In the genomic region with DNA sequence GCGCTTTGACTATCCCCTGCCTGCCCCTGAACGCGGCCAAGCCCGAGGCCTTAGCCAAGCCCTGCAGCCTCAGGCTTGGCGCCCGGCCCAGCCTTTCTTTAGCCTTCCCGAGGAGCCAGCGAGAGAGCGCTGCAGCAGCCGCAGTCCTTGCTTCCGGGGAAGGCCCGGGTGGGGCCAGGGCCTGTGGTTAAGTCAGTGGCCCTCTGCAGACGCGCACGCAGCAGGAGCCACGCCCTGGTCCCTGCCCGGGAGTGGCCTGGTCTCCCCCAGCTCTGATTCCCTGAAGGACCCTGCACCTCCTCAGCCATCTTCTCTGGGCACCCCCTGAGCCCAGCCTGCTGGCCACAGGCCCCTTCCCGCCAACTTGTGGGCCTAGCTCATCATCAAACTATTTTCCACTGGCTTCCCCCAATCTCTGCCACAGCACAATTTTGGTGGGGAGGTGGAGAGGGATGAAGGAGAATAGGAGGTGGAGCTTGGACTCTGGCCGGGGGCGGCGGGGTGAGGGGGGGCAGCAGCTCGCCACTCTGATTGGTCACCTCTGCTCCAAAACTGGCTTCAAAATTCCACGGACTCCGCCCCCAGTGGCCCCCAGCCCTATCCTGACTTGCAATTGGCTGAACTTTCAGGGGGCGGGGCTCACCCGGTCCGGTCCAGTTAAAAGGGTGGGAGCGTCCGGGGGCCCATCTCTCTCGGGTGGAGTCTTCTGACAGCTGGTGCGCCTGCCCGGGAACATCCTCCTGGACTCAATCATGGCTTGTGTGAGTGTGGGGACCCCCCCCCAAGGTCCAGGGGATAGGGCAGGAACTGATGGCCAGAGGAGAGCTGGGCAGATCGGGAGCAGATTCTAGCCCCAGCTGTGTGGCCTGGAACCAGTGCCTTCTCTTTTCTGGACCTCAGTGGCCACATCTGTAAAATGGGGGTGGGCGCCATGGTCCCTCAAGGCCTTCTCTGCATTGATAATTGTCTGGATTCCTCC, we compare ENCODE assay signal across 8 cellular contexts. TPM values are rescaled to one million over a fixed set of nuclear protein-coding genes. Genes with fewer than 3 reads are reported as not detected.
DNase-seq lines count a peak whose midpoint lies in the region; ATAC-seq and TF ChIP-seq lines count a peak whose summit lies in the region.

TSS of gene LGALS1 (plus strand) at position 686 of the 979 bp plus-strand sequence. CDS start at position 753, 67 bp downstream.

- peaks cover 36% of the 10 kb centered on the region for H3K4me1 ChIP-seq in OCI-LY1 (ENCODE audit: insufficient read depth, low read length, severe bottlenecking)
- peaks cover 34 to 80% (median 73%) of the 10 kb centered on the region in 4 donors for H3K4me1 ChIP-seq in esophagus muscularis mucosa
- peaks cover 37% of the 10 kb centered on the region for H3K4me1 ChIP-seq in mucosa of stomach (ENCODE audit: control insufficient read depth, insufficient read depth, low read length)

- H3F3A ChIP-seq in OCI-LY1 (ENCODE audit: insufficient read depth, low read length) = no peaks in the 10 kb centered on the region

- no peaks in the 10 kb centered on the region for H4K20me1 ChIP-seq in OCI-LY1 (ENCODE audit: insufficient read depth, low read length)

- no peak within 1 kb of the TSS for H2AFZ ChIP-seq in OCI-LY1 (ENCODE audit: low read length)

- DNase-seq in 8988T (peak; percentile 52), GM13976 (ENCODE audit: low spot score) (peak; percentile 90), esophagus muscularis mucosa (ENCODE audit: extremely low spot score) (peak; percentile 99), stromal cell of bone marrow (ENCODE audit: low read depth) (peak; percentile 96)
- peak; percentile 78 to 80 for DNase-seq in activated T-cell treated with anti-CD3 and anti-CD28 coated beads, Interleukin-2, amount 50 U/mL, for 72 hours

- intact Hi-C loops in esophagus muscularis mucosa (cut with DNase I) = no loop called here

- no peaks in the 10 kb centered on the region for H3K36me3 Mint-ChIP-seq in activated T-cell treated with anti-CD3 and anti-CD28 coated beads, Interleukin-2, amount 50 U/mL, for 72 hours (ENCODE audit: insufficient read depth in 2 of 2)

- H3K4me2 ChIP-seq in OCI-LY1 (ENCODE audit: low read length) = peak within 1 kb of the TSS; percentile 92

- no peaks in the 10 kb centered on the region for H3K79me2 ChIP-seq in OCI-LY1 (ENCODE audit: insufficient read depth, low read length)

- H3K27me3 Mint-ChIP-seq in activated T-cell treated with anti-CD3 and anti-CD28 coated beads, Interleukin-2, amount 50 U/mL, for 72 hours (ENCODE audit: low read depth) = no peaks in the 10 kb centered on the region

- ATAC-seq in HG03159 (IDR thresholded peaks at IDR 0.05; ENCODE audit: unreplicated experiment) = peak; percentile 38
- ATAC-seq in activated T-cell treated with anti-CD3 and anti-CD28 coated beads, Interleukin-2, amount 50 U/mL, for 72 hours (replicated peaks in 1 of 2) = peak; percentile 54 to 65

- H3K27me3 ChIP-seq in OCI-LY1 (ENCODE audit: insufficient read depth, low read length) = no peaks in the 10 kb centered on the region
- H3K27me3 ChIP-seq in esophagus muscularis mucosa = no peaks in the 10 kb centered on the region
- H3K27me3 ChIP-seq in mucosa of stomach (ENCODE audit: control insufficient read depth, insufficient read depth, low read length) = no peaks in the 10 kb centered on the region

- peak; percentile 51 for TF ChIP-seq POLR2A in esophagus muscularis mucosa (IDR thresholded peaks at IDR 0.05; ENCODE audit: low read depth)

- peak within 1 kb of the TSS; percentile 85 for H3K27ac Mint-ChIP-seq in activated T-cell treated with anti-CD3 and anti-CD28 coated beads, Interleukin-2, amount 50 U/mL, for 72 hours

- H3K27ac ChIP-seq in OCI-LY1 (ENCODE audit: low read depth, low read length, poor library complexity, severe bottlenecking) (peak within 1 kb of the TSS; percentile 92), esophagus muscularis mucosa (replicated peaks in 1 of 4) (peak within 1 kb of the TSS; percentile 91 to 98 (median 94))

- H3K4me1 Mint-ChIP-seq in activated T-cell treated with anti-CD3 and anti-CD28 coated beads, Interleukin-2, amount 50 U/mL, for 72 hours (ENCODE audit: low read depth) = peaks cover 58% of the 10 kb centered on the region

- 0% methylated on average over 24 of the region's 34 CpGs for WGBS in esophagus muscularis mucosa

- in situ Hi-C loops in GM13976 (cut with MboI; ENCODE audit: low sequenced_read_pairs, unreplicated experiment) = no loop called here

- TF ChIP-seq EP300 in esophagus muscularis mucosa (IDR thresholded peaks at IDR 0.05) = no peak

- no peak for TF ChIP-seq CTCF in GM13976 (IDR thresholded peaks at IDR 0.05; ENCODE audit: borderline replicate concordance, control extremely low read depth, extremely low read depth, insufficient read depth, missing control alignments)
- no peak for TF ChIP-seq CTCF in OCI-LY1 (IDR thresholded peaks at IDR 0.05; ENCODE audit: low read length)
- peak; percentile 10 to 44 (median 19) for TF ChIP-seq CTCF in esophagus muscularis mucosa (IDR thresholded peaks at IDR 0.05)

- H3K9me3 Mint-ChIP-seq in activated T-cell treated with anti-CD3 and anti-CD28 coated beads, Interleukin-2, amount 50 U/mL, for 72 hours = no peaks in the 10 kb centered on the region

- H3K36me3 ChIP-seq in OCI-LY1 (ENCODE audit: insufficient read depth, low read length) (no peaks in the 10 kb centered on the region), esophagus muscularis mucosa (peaks cover 0 to 26% (median 24%) of the 10 kb centered on the region in 4 donors), mucosa of stomach (ENCODE audit: control insufficient read depth, insufficient read depth, low read length) (no peaks in the 10 kb centered on the region)

- H3K9ac ChIP-seq in OCI-LY1 (ENCODE audit: low read length) (peak within 1 kb of the TSS; percentile 65), mucosa of stomach (ENCODE audit: low read length) (peak within 1 kb of the TSS; percentile 65)

- H3K9me2 ChIP-seq in OCI-LY1 (ENCODE audit: low read depth, low read length) = no peaks in the 10 kb centered on the region

- H3K4me3 ChIP-seq in OCI-LY1 (ENCODE audit: low read depth, low read length, poor library complexity, severe bottlenecking) (peak within 1 kb of the TSS; percentile 58), esophagus muscularis mucosa (peak within 1 kb of the TSS; percentile 60 to 74 (median 64)), mucosa of stomach (ENCODE audit: low read length) (peak within 1 kb of the TSS; percentile 50)

- H3K4me3 Mint-ChIP-seq in activated T-cell treated with anti-CD3 and anti-CD28 coated beads, Interleukin-2, amount 50 U/mL, for 72 hours = peak within 1 kb of the TSS; percentile 88

- no peaks in the 10 kb centered on the region for H3K9me3 ChIP-seq in OCI-LY1 (ENCODE audit: low read length)
- H3K9me3 ChIP-seq in esophagus muscularis mucosa = no peaks in the 10 kb centered on the region
- no peaks in the 10 kb centered on the region for H3K9me3 ChIP-seq in mucosa of stomach (ENCODE audit: control insufficient read depth, low read length)

RNA-seq across cellular contexts. Expression of gene LGALS1, which starts in this region (rescaled TPM):
- 100 to 1,000 TPM; 303 to 803 TPM for total RNA-seq in activated T-cell treated with anti-CD3 and anti-CD28 coated beads, Interleukin-2, amount 50 U/mL, for 72 hours
- 1,000 to 10,000 TPM in 3 of 4 donors, 100 to 1,000 TPM in 1; 710 to 1,112 (median 1,021) TPM for total RNA-seq in esophagus muscularis mucosa

Comparison
In these comparisons a context has a peak if more than half of its experiments do, and no peak if none do; other contexts are left out.
1. Peak in every context shown above with its lines: DNase-seq, ATAC-seq, H3K4me3 ChIP-seq and H3K27ac ChIP-seq.
2. CTCF ChIP-seq: peak in esophagus muscularis mucosa (3 of 3); none in GM13976 (single experiment) and OCI-LY1 (single experiment).